Comparison of ENCODE assay signal across 1 cellular context in genomic region chr22:21942939-21943338, GRCh38.
TF ChIP-seq lines count a peak whose summit lies in the region.

No MANE protein-coding gene starts in this region.

TF ChIP-seq in SK-N-SH treated with all-trans-retinoic acid at 6 μM for 48 hours, 23 proteins besides CTCF, POLR2A, EP300 and RAD21 (continued from another document):
- TF ChIP-seq TSHZ2 (CRISPR knock-in tag; IDR thresholded peaks at IDR 0.05) (no peak), TOX (CRISPR knock-in tag; IDR thresholded peaks at IDR 0.05; ENCODE audit: borderline replicate concordance) (no peak), ZFP3 (CRISPR knock-in tag; IDR thresholded peaks at IDR 0.05) (no peak), CSRNP3 (CRISPR knock-in tag; IDR thresholded peaks at IDR 0.05) (no peak)
